Comparison of ENCODE assay signal across 1 cellular context in the genomic region with DNA sequence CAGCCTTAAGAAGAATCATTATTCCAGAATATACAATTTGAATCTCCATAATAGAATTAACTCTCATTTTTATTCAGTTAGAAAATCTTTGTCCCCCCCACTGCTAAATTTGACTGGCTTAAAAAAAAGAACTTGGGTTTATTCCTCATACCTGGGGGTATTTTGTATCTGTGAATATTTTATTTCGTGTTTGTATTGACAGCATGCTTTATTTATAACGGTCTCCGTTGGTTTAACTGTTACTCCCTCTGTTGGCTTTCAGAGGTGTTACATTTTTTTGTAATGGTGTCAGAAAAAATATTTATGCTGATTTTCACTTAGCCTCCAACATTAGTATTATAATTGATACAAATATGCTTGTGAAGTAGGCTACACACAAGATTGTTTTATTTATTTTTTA.
A peak's percentile ranks its signal among the peaks of the same experiment; 100 is the strongest.
TF ChIP-seq lines count a peak whose summit lies in the region.

No MANE protein-coding gene starts in this region.

TF ChIP-seq in K562, 482 proteins besides CTCF, POLR2A, EP300 and RAD21 (continued from another document):
- no peak for TF ChIP-seq SMAD2 (IDR thresholded peaks at IDR 0.05; ENCODE audit: low read depth, low read length)
- no peak for TF ChIP-seq RHOXF2B (CRISPR knock-in tag; conservative IDR thresholded peaks at IDR 0.05)
- TF ChIP-seq HCFC1 (IDR thresholded peaks at IDR 0.05; ENCODE audit: low read depth, low read length) = no peak
- no peak for TF ChIP-seq ZNF699 (CRISPR knock-in tag; IDR thresholded peaks at IDR 0.05; ENCODE audit: insufficient replicate concordance)
- TF ChIP-seq ZZZ3 (IDR thresholded peaks at IDR 0.05) = no peak
- no peak for TF ChIP-seq FOS (IDR thresholded peaks at IDR 0.05; ENCODE audit: extremely low read depth, insufficient read length)
- peak; percentile 36 for TF ChIP-seq MEIS2 (IDR thresholded peaks at IDR 0.05; ENCODE audit: partially characterized antibody)
- TF ChIP-seq ZNF444 (CRISPR knock-in tag; IDR thresholded peaks at IDR 0.05) = no peak
- no peak for TF ChIP-seq NFIX (CRISPR knock-in tag; IDR thresholded peaks at IDR 0.05; ENCODE audit: low read depth)
- no peak for TF ChIP-seq BRD9 (IDR thresholded peaks at IDR 0.05; ENCODE audit: low read depth, partially characterized antibody)
- TF ChIP-seq ZNF644 (tag; IDR thresholded peaks at IDR 0.05; ENCODE audit: low read depth) = no peak
- TF ChIP-seq, protein P1, sequence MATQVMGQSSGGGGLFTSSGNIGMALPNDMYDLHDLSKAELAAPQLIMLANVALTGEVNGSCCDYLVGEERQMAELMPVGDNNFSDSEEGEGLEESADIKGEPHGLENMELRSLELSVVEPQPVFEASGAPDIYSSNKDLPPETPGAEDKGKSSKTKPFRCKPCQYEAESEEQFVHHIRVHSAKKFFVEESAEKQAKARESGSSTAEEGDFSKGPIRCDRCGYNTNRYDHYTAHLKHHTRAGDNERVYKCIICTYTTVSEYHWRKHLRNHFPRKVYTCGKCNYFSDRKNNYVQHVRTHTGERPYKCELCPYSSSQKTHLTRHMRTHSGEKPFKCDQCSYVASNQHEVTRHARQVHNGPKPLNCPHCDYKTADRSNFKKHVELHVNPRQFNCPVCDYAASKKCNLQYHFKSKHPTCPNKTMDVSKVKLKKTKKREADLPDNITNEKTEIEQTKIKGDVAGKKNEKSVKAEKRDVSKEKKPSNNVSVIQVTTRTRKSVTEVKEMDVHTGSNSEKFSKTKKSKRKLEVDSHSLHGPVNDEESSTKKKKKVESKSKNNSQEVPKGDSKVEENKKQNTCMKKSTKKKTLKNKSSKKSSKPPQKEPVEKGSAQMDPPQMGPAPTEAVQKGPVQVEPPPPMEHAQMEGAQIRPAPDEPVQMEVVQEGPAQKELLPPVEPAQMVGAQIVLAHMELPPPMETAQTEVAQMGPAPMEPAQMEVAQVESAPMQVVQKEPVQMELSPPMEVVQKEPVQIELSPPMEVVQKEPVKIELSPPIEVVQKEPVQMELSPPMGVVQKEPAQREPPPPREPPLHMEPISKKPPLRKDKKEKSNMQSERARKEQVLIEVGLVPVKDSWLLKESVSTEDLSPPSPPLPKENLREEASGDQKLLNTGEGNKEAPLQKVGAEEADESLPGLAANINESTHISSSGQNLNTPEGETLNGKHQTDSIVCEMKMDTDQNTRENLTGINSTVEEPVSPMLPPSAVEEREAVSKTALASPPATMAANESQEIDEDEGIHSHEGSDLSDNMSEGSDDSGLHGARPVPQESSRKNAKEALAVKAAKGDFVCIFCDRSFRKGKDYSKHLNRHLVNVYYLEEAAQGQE (CRISPR knock-in tag; IDR thresholded peaks at IDR 0.05; ENCODE audit: low read depth) = no peak
- TF ChIP-seq ZNF24 (IDR thresholded peaks at IDR 0.05) = no peak
- TF ChIP-seq SNIP1 (IDR thresholded peaks at IDR 0.05; ENCODE audit: low read depth) = no peak
- no peak for TF ChIP-seq RBFOX2 (IDR thresholded peaks at IDR 0.05; ENCODE audit: low read depth, low read length)
- TF ChIP-seq CBFA2T3 (IDR thresholded peaks at IDR 0.05) = no peak
- no peak for TF ChIP-seq KLF10 (CRISPR knock-in tag; IDR thresholded peaks at IDR 0.05)
- TF ChIP-seq SMC3 (conservative IDR thresholded peaks at IDR 0.05; ENCODE audit: insufficient read depth, low read depth, low read length) = 0 out of 2 replicates have a peak, but pooled peaks have one; percentile 8
- no peak for TF ChIP-seq ZNF830 (CRISPR knock-in tag; IDR thresholded peaks at IDR 0.05)
- TF ChIP-seq MCM3 (IDR thresholded peaks at IDR 0.05) = no peak
- TF ChIP-seq FOXO4 (CRISPR knock-in tag; IDR thresholded peaks at IDR 0.05) = no peak
- no peak for TF ChIP-seq ERF (CRISPR knock-in tag; IDR thresholded peaks at IDR 0.05)
- no peak for TF ChIP-seq ZNF583 (CRISPR knock-in tag; IDR thresholded peaks at IDR 0.05)
- TF ChIP-seq SMARCA4 (IDR thresholded peaks at IDR 0.05) = no peak
- no peak for TF ChIP-seq ETV5 (CRISPR knock-in tag; IDR thresholded peaks at IDR 0.05; ENCODE audit: low read depth)
- TF ChIP-seq, protein P2, sequence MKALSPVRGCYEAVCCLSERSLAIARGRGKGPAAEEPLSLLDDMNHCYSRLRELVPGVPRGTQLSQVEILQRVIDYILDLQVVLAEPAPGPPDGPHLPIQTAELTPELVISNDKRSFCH (CRISPR knock-in tag; IDR thresholded peaks at IDR 0.05) = no peak
- TF ChIP-seq, protein P2 (tag; IDR thresholded peaks at IDR 0.05) = no peak
- no peak for TF ChIP-seq HMGN3 (IDR thresholded peaks at IDR 0.05; ENCODE audit: borderline replicate concordance, extremely low read depth, insufficient read length, low read depth, low read length)
- TF ChIP-seq RBM34 (IDR thresholded peaks at IDR 0.05; ENCODE audit: borderline replicate concordance, insufficient read depth, low read length) = no peak
- TF ChIP-seq, protein P3, sequence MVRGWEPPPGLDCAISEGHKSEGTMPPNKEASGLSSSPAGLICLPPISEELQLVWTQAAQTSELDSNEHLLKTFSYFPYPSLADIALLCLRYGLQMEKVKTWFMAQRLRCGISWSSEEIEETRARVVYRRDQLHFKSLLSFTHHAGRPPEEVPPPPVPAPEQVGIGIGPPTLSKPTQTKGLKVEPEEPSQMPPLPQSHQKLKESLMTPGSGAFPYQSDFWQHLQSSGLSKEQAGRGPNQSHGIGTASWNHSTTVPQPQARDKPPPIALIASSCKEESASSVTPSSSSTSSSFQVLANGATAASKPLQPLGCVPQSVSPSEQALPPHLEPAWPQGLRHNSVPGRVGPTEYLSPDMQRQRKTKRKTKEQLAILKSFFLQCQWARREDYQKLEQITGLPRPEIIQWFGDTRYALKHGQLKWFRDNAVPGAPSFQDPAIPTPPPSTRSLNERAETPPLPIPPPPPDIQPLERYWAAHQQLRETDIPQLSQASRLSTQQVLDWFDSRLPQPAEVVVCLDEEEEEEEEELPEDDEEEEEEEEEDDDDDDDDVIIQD (CRISPR knock-in tag; IDR thresholded peaks at IDR 0.05) = no peak
- TF ChIP-seq, protein P4, sequence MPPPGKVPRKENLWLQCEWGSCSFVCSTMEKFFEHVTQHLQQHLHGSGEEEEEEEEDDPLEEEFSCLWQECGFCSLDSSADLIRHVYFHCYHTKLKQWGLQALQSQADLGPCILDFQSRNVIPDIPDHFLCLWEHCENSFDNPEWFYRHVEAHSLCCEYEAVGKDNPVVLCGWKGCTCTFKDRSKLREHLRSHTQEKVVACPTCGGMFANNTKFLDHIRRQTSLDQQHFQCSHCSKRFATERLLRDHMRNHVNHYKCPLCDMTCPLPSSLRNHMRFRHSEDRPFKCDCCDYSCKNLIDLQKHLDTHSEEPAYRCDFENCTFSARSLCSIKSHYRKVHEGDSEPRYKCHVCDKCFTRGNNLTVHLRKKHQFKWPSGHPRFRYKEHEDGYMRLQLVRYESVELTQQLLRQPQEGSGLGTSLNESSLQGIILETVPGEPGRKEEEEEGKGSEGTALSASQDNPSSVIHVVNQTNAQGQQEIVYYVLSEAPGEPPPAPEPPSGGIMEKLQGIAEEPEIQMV (tag; conservative IDR thresholded peaks at IDR 0.05; ENCODE audit: low read depth) = no peak
